24 cellular contexts compared by ENCODE assay signal in the genomic region with DNA sequence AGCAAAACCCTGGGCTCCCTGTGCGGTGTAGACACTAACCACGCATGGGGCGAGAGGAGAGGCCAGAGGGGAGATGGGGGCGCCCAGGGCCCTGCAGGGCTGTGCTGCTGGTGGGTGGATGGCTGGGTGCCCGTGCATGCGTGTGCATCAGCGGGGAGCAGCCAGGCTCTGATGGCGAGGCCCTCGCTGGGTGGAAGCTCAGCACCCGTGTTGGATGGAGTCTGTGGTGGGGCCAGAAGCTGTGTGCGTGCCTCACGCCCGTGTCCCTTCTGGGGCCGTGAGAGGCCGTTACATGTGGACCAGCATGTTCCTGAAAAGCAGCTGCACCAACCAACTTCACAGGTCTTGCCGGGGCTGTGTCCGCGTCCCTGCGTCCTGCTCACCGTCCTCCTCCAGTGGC. TPM values are rescaled to one million over a fixed set of nuclear protein-coding genes. Genes with fewer than 3 reads are reported as not detected.
DNase-seq lines count a peak whose midpoint lies in the region; ATAC-seq, FAIRE-seq and TF ChIP-seq lines count a peak whose summit lies in the region.
"Had no signal": no experiment of that assay in that cellular context is flagged by ENCODE, and none has a peak within 500 bp of the region (broad histone marks: within the 10 kb centered on the region; RNA-seq: fewer than 3 reads in every experiment).

No MANE protein-coding gene starts in this region.

- H3K4me3 Mint-ChIP-seq in WTC11 (no peak overlapping the region), nephron progenitor cell (no peak overlapping the region)
- H3K4me3 Mint-ChIP-seq: CD14-positive monocyte; CD4-positive, alpha-beta T cell; CD8-positive, alpha-beta memory T cell; H9 had no signal

- H2AK5ac ChIP-seq in H1 (ENCODE audit: low read depth, low read length): no peak overlapping the region

- no peak overlapping the region for H3K18ac ChIP-seq in H1 (ENCODE audit: extremely low read depth, low read length)

- no peak for TF ChIP-seq POLR2A in H1 (IDR thresholded peaks at IDR 0.05; ENCODE audit: control extremely low read depth in 1 of 2, low read depth in 2 of 2, low read length in 2 of 2)

- H2BK20ac ChIP-seq in H1 (ENCODE audit: low read length): no peak overlapping the region

- no peak overlapping the region for H2BK12ac ChIP-seq in H1 (ENCODE audit: low read depth, low read length)

- H3K9me3 ChIP-seq in BLaER1 treated with 17β-estradiol and CSF1 and Interleukin-3, amounts not matched to agents 10 nM and 100 nM (replicated peaks in 1 of 11): no peaks in the 10 kb centered on the region
- H3K9me3 ChIP-seq in H1 (ENCODE audit: insufficient read depth in 2 of 2, low read depth in 1 of 2, low read length in 1 of 2): no peaks in the 10 kb centered on the region
- no peaks in the 10 kb centered on the region for H3K9me3 ChIP-seq in heart right ventricle
- H3K9me3 ChIP-seq in right atrium auricular region: no peaks in the 10 kb centered on the region

- H3K23me2 ChIP-seq in H1 (ENCODE audit: low read depth, low read length): no peaks in the 10 kb centered on the region

- no peak overlapping the region for H3K4ac ChIP-seq in H1 (replicated peaks; ENCODE audit: insufficient read length, low read depth, low read length)

- no peak overlapping the region for H3K56ac ChIP-seq in H1 (replicated peaks; ENCODE audit: insufficient read length, low read depth, low read length)

- H3K27ac Mint-ChIP-seq in WTC11 (peak overlapping the region; percentile 70; the same call in 1 of the 2 replicates), nephron progenitor cell (peak overlapping the region; percentile 36)
- H3K27ac Mint-ChIP-seq: CD4-positive, alpha-beta T cell had no signal

- no peaks in the 10 kb centered on the region for H3K27me3 Mint-ChIP-seq in WTC11 (ENCODE audit: low read depth)
- no peaks in the 10 kb centered on the region for H3K27me3 Mint-ChIP-seq in nephron progenitor cell (ENCODE audit: low read depth, poor library complexity)
- H3K27me3 Mint-ChIP-seq: CD4-positive, alpha-beta T cell; CD8-positive, alpha-beta memory T cell had no signal

- no peak overlapping the region for H4K8ac ChIP-seq in H1 (ENCODE audit: extremely low read depth, insufficient read depth, low read length)

- no peak overlapping the region for H2BK120ac ChIP-seq in H1 (replicated peaks; ENCODE audit: low read depth, low read length)

- H3K4me1 ChIP-seq in BLaER1 treated with 17β-estradiol and CSF1 and Interleukin-3, amounts not matched to agents 10 nM and 100 nM: peaks cover 30 to 98% (median 85%) of the 10 kb centered on the region in 10 experiments
- H3K4me1 ChIP-seq in H1 (replicated peaks in 1 of 4; ENCODE audit: control insufficient read depth in 3 of 4, insufficient read depth in 4 of 4, low read length in 3 of 4): no peaks in the 10 kb centered on the region
- H3K4me1 ChIP-seq in heart right ventricle: peaks cover 0 to 15% (median 0%) of the 10 kb centered on the region in 9 donors
- H3K4me1 ChIP-seq in right atrium auricular region: no peaks in the 10 kb centered on the region

- no peak overlapping the region for H3K14ac ChIP-seq in H1 (ENCODE audit: insufficient read length)

- H3K27ac ChIP-seq in BLaER1 treated with 17β-estradiol and CSF1 and Interleukin-3, amounts not matched to agents 10 nM and 100 nM: peak overlapping the region in 1 of 11 experiments; percentile 32; a peak in 1 of 22 replicates
- no peak overlapping the region for H3K27ac ChIP-seq in H1 (ENCODE audit: low read depth, low read length)
- H3K27ac ChIP-seq in heart right ventricle: no peak overlapping the region
- no peak overlapping the region for H3K27ac ChIP-seq in right atrium auricular region

- intact Hi-C loops in heart right ventricle (cut with DNase I): no loop called here

- H3K4me3 ChIP-seq in BLaER1 treated with 17β-estradiol and CSF1 and Interleukin-3, amounts not matched to agents 10 nM and 100 nM: no peak overlapping the region
- H3K4me3 ChIP-seq in H1 (ENCODE audit: extremely low read depth in 1 of 4, insufficient read depth in 2 of 4, low read depth in 3 of 4, low read length in 4 of 4): no peak overlapping the region
- H3K4me3 ChIP-seq in heart right ventricle: no peak overlapping the region
- H3K4me3 ChIP-seq in right atrium auricular region: no peak overlapping the region

- peak overlapping the region in 8 of 11 experiments; percentile 62 to 95 (median 80); a peak in 16 of 22 replicates for H3K4me2 ChIP-seq in BLaER1 treated with 17β-estradiol and CSF1 and Interleukin-3, amounts not matched to agents 10 nM and 100 nM
- H3K4me2 ChIP-seq in H1 (ENCODE audit: insufficient read depth in 1 of 2, low read depth in 2 of 2, low read length in 2 of 2): no peak overlapping the region

- peaks cover 0 to 35% (median 0%) of the 10 kb centered on the region in 11 experiments; a peak in 8 of 22 replicates for H3K27me3 ChIP-seq in BLaER1 treated with 17β-estradiol and CSF1 and Interleukin-3, amounts not matched to agents 10 nM and 100 nM
- H3K27me3 ChIP-seq in H1 (replicated peaks in 1 of 4; ENCODE audit: control insufficient read depth in 3 of 4, extremely low read depth in 1 of 4, insufficient read depth in 3 of 4, low read length in 3 of 4) (no peaks in the 10 kb centered on the region), heart right ventricle (no peaks in the 10 kb centered on the region), right atrium auricular region (no peaks in the 10 kb centered on the region)

- H3K36me3 Mint-ChIP-seq in WTC11: peaks cover 29% of the 10 kb centered on the region
- peaks cover 32% of the 10 kb centered on the region for H3K36me3 Mint-ChIP-seq in nephron progenitor cell (ENCODE audit: low read depth)

- H4K20me1 ChIP-seq in BLaER1 treated with 17β-estradiol and CSF1 and Interleukin-3, amounts not matched to agents 10 nM and 100 nM: peaks cover 4 to 97% (median 72%) of the 10 kb centered on the region in 11 experiments; a peak in 20 of 22 replicates
- H4K20me1 ChIP-seq in H1 (replicated peaks in 1 of 2; ENCODE audit: control insufficient read depth in 1 of 2, insufficient read depth in 2 of 2, low read length in 2 of 2): peaks cover 0 to 10% of the 10 kb centered on the region in 2 experiments

- H3K36me3 ChIP-seq in BLaER1 treated with 17β-estradiol and CSF1 and Interleukin-3, amounts not matched to agents 10 nM and 100 nM: peaks cover 42 to 97% (median 59%) of the 10 kb centered on the region in 11 experiments; a peak in 21 of 22 replicates
- H3K36me3 ChIP-seq in H1 (ENCODE audit: control insufficient read depth in 2 of 4, insufficient read depth in 4 of 4, low read length in 3 of 4) (peaks cover 9 to 24% (median 18%) of the 10 kb centered on the region in 4 experiments; a peak in 7 of 8 replicates), heart right ventricle (peaks cover 0 to 99% (median 33%) of the 10 kb centered on the region in 9 donors), right atrium auricular region (peaks cover 68% of the 10 kb centered on the region)

- TF ChIP-seq CTCF in WTC11 (IDR thresholded peaks at IDR 0.05) (no peak), H1 (IDR thresholded peaks at IDR 0.05; ENCODE audit: control extremely low read depth in 1 of 3, insufficient read depth in 1 of 3, low read depth in 1 of 3, low read length in 3 of 3) (no peak), nephron progenitor cell (IDR thresholded peaks at IDR 0.05) (no peak), heart right ventricle (IDR thresholded peaks at IDR 0.05) (no peak), right atrium auricular region (IDR thresholded peaks at IDR 0.05) (no peak)

- no peak overlapping the region for H2BK15ac ChIP-seq in H1 (ENCODE audit: low read length)

- no peak overlapping the region for H4K5ac ChIP-seq in H1 (ENCODE audit: insufficient read length, low read depth, low read length)

- peak overlapping the region in 4 of 11 experiments; percentile 13 to 52 (median 26); a peak in 2 of 22 replicates for H3K9ac ChIP-seq in BLaER1 treated with 17β-estradiol and CSF1 and Interleukin-3, amounts not matched to agents 10 nM and 100 nM
- no peak overlapping the region for H3K9ac ChIP-seq in H1 (replicated peaks in 1 of 4; ENCODE audit: extremely low read depth in 1 of 4, low read depth in 3 of 4, low read length in 3 of 4)

- no peak for FAIRE-seq in H1 (lab: Jason Lieb, UNC)
- FAIRE-seq: D721Med, GM12891, GM18507 had no signal

- no peaks in the 10 kb centered on the region for H3K9me3 Mint-ChIP-seq in WTC11
- no peaks in the 10 kb centered on the region for H3K9me3 Mint-ChIP-seq in nephron progenitor cell
- H3K9me3 Mint-ChIP-seq: CD14-positive monocyte; CD4-positive, alpha-beta T cell; CD8-positive, alpha-beta memory T cell; H9 had no signal

- no peak overlapping the region for H2AFZ ChIP-seq in H1 (ENCODE audit: low read length)

- CTCF ChIA-PET in WTC11 (lab: Charles Lee) (no interaction called here), H1 (lab: Charles Lee; ENCODE audit: partially characterized antibody) (interaction anchor here (0.9 to 1.6 kb wide), 4 partner anchors 15 to 48 kb away, joined by 3 to 4 read pairs (median 4); no protein-coding TSS in a partner anchor)

- peak overlapping the region; percentile 28; the same call in 1 of the 2 replicates for H2BK5ac ChIP-seq in H1 (ENCODE audit: low read depth, low read length)

- DNase-seq in WTC11 (ENCODE audit: low spot score) (no peak), H1 (ENCODE audit: low read depth in 1 of 2, low spot score in 2 of 2) (no peak), nephron progenitor cell (no peak), heart right ventricle (no peak), right atrium auricular region (ENCODE audit: low spot score) (no peak), SIG-M5 treated with dmso at 0.1 percent for 504 hours (lab: John Stamatoyannopoulos, UW; ENCODE audit: unreplicated experiment) (no peak)
- DNase-seq in central memory CD4-positive, alpha-beta T cell: no peak
- DNase-seq: CD4-positive, alpha-beta T cell; CD8-positive, alpha-beta memory T cell; DMS 273 treated with DMSO at 0.1 percent for 48 hours; DMS79; EL; GDM1; H9 had no signal

- H3K23ac ChIP-seq in H1 (ENCODE audit: insufficient read length): no peak overlapping the region

- no peak for TF ChIP-seq EP300 in H1 (IDR thresholded peaks at IDR 0.05; ENCODE audit: borderline replicate concordance in 1 of 2, low read depth in 2 of 2, low read length in 2 of 2)

- no peaks in the 10 kb centered on the region; a peak in 1 of 4 replicates for H3K79me2 ChIP-seq in H1 (ENCODE audit: control insufficient read depth in 1 of 2, insufficient read depth in 2 of 2, low read length in 2 of 2)

- TF ChIP-seq RAD21 in H1 (IDR thresholded peaks at IDR 0.05 in 1 of 2, conservative IDR thresholded peaks at IDR 0.05 in 1 of 2; ENCODE audit: low read depth in 2 of 2, low read length in 2 of 2): no peak

- no peaks in the 10 kb centered on the region; the same call in 1 of the 2 replicates for H3K79me1 ChIP-seq in H1 (ENCODE audit: low read depth, low read length)

- no peak overlapping the region for H4K91ac ChIP-seq in H1 (replicated peaks; ENCODE audit: insufficient read length, low read length)

- ATAC-seq in WTC11: no peak
- ATAC-seq in heart right ventricle: no peak
- ATAC-seq: HCT116 had no signal

- H3K4me1 Mint-ChIP-seq in WTC11 (no peaks in the 10 kb centered on the region), nephron progenitor cell (peaks cover 63% of the 10 kb centered on the region)
- H3K4me1 Mint-ChIP-seq: CD14-positive monocyte had no signal

- POLR2A ChIA-PET in WTC11 (lab: Charles Lee) (no interaction called here), H1 (lab: Charles Lee; ENCODE audit: partially characterized antibody) (interaction anchor here (0.8 kb wide), 1 partner anchor 23 kb away, joined by 3 read pairs; no protein-coding TSS in a partner anchor)

- WGBS in H1 (ENCODE audit: extremely low coverage in 1 of 2, insufficient coverage in 1 of 2, insufficient read length in 1 of 2, insufficient replicate concordance in 2 of 2, low coverage in 1 of 2, low lambda C conversion rate in 2 of 2, missing lambda C conversion rate in 1 of 2), 2 experiments: 91% methylated on average over 20 of the region's 20 CpGs; no CpG with 5 or more reads in 1 of the 2 experiments
- 93% methylated on average over 20 of the region's 20 CpGs for WGBS in heart right ventricle, 2 donors

RNA-seq across cellular contexts. Expression of gene MUC6, which starts 33.4 kb away (rescaled TPM):
- total RNA-seq in WTC11 (2021): 0.05 to 0.13 TPM (median 0.07 TPM) in 3 replicates
- total RNA-seq in H1 (2021; fragmentation: NEBNext Ultra II Directional; extraction: Animal tissue kit (Norgen Biotek cat#: 25700)): not detected in 2 replicates
- 0.09 TPM in 1 of 2 replicates, not detected in the other for polyA plus RNA-seq in H1 (2011; rRNA removed)
- polyA plus RNA-seq in H1 (2011; cell fraction: cytosol; rRNA removed): not detected
- polyA plus RNA-seq in H1 (2011; cell fraction: nucleus; rRNA removed): not detected
- polyA plus RNA-seq in H1 (2012, experiment 1 of 2): 0.24 to 1.1 TPM (median 0.29 TPM) in 4 replicates
- 0.03 TPM for polyA plus RNA-seq in H1 (2012, experiment 2 of 2)
- polyA plus RNA-seq in H1 (2013, experiment 1 of 2): under 0.01 TPM
- polyA plus RNA-seq in H1 (2013, experiment 2 of 2): not detected
- not detected in 2 replicates for polyA minus RNA-seq in H1 (2011; rRNA and poly(A)+ RNA removed)
- polyA minus RNA-seq in H1 (2011; cell fraction: cytosol; rRNA and poly(A)+ RNA removed): not detected
- not detected for polyA minus RNA-seq in H1 (2011; cell fraction: nucleus; rRNA and poly(A)+ RNA removed)
- total RNA-seq in heart right ventricle: not detected
- polyA plus RNA-seq in heart right ventricle: under 1 TPM; 0.01 to 0.07 TPM
- not detected for total RNA-seq in right atrium auricular region
- total RNA-seq: A172; A673; CD4-positive, alpha-beta T cell; CD8-positive, alpha-beta memory T cell; H4; H9 had no signal
- polyA plus RNA-seq: BJ; CD14-positive monocyte; CD8-positive, alpha-beta memory T cell had no signal

Comparison
In these comparisons a context has a peak if more than half of its experiments do, and no peak if none do; other contexts are left out.
1. H3K4me2 ChIP-seq: peak in BLaER1 treated with 17β-estradiol and CSF1 and Interleukin-3, amounts not matched to agents 10 nM and 100 nM (8 of 11); none in H1 (0 of 2).